In the genomic region with DNA sequence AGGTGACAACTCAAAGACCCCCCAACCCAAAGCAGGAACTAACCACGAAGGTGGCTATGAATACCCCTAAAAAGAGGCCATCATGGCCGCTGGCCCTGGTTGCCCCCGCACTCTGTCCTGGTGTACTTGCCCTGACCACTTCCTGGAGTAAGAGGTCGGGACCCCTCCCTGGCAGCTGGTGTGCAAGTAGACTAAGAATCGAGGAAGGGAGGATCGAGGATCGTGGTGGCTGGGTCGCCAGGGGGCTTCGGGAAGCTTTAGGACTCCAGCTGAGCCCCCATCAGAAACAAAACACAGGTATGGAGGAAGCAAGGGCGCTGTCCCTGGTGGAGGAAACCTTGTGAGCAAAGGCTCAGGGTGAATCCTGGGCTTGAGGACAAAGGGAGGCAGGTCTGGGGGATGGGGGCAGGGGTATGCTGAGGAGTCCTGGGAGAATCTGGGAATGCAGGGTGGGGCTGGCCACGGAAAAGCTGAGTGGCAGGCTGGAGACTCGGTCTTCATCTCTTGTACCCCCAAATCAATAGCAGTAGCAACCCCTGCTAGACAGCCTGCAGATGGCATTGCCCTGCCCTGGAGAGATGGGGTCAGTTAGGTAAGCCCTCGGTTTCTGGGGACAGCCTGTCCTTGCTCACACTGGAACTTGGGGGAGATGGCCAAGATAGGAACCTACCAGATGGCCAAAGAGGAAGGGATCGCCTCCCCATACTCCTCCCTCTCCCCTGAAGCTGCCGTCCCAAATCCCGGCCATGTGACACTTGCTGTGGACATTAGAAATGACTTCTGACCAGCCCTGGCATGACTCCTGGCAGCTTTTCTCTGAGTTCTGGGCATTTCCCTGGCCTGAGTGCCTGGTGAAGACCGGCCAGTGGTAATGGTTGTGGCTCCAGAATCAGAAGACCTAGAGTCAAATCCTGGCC, we compare ENCODE assay signal across 1 cellular context.
TF ChIP-seq lines count a peak whose summit lies in the region.

No MANE protein-coding gene starts in this region.

TF ChIP-seq in HEK293, 187 proteins besides CTCF, POLR2A, EP300 and RAD21:
- no peak for TF ChIP-seq ZNF426 (tag by site-specific recombination; IDR thresholded peaks at IDR 0.05)
- TF ChIP-seq, protein P1, sequence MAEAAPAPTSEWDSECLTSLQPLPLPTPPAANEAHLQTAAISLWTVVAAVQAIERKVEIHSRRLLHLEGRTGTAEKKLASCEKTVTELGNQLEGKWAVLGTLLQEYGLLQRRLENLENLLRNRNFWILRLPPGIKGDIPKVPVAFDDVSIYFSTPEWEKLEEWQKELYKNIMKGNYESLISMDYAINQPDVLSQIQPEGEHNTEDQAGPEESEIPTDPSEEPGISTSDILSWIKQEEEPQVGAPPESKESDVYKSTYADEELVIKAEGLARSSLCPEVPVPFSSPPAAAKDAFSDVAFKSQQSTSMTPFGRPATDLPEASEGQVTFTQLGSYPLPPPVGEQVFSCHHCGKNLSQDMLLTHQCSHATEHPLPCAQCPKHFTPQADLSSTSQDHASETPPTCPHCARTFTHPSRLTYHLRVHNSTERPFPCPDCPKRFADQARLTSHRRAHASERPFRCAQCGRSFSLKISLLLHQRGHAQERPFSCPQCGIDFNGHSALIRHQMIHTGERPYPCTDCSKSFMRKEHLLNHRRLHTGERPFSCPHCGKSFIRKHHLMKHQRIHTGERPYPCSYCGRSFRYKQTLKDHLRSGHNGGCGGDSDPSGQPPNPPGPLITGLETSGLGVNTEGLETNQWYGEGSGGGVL (tag by site-specific recombination; IDR thresholded peaks at IDR 0.05), result no peak
- TF ChIP-seq, protein P2, sequence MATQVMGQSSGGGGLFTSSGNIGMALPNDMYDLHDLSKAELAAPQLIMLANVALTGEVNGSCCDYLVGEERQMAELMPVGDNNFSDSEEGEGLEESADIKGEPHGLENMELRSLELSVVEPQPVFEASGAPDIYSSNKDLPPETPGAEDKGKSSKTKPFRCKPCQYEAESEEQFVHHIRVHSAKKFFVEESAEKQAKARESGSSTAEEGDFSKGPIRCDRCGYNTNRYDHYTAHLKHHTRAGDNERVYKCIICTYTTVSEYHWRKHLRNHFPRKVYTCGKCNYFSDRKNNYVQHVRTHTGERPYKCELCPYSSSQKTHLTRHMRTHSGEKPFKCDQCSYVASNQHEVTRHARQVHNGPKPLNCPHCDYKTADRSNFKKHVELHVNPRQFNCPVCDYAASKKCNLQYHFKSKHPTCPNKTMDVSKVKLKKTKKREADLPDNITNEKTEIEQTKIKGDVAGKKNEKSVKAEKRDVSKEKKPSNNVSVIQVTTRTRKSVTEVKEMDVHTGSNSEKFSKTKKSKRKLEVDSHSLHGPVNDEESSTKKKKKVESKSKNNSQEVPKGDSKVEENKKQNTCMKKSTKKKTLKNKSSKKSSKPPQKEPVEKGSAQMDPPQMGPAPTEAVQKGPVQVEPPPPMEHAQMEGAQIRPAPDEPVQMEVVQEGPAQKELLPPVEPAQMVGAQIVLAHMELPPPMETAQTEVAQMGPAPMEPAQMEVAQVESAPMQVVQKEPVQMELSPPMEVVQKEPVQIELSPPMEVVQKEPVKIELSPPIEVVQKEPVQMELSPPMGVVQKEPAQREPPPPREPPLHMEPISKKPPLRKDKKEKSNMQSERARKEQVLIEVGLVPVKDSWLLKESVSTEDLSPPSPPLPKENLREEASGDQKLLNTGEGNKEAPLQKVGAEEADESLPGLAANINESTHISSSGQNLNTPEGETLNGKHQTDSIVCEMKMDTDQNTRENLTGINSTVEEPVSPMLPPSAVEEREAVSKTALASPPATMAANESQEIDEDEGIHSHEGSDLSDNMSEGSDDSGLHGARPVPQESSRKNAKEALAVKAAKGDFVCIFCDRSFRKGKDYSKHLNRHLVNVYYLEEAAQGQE (tag by site-specific recombination; IDR thresholded peaks at IDR 0.05), result peak; percentile 78
- no peak for TF ChIP-seq ZNF707 (tag by site-specific recombination; IDR thresholded peaks at IDR 0.05)
- TF ChIP-seq YY2 (tag by site-specific recombination; IDR thresholded peaks at IDR 0.05), result no peak
- TF ChIP-seq ZNF354C (tag by site-specific recombination; IDR thresholded peaks at IDR 0.05; ENCODE audit: borderline replicate concordance, low read depth), result no peak
- no peak for TF ChIP-seq ZNF24 (tag by site-specific recombination; IDR thresholded peaks at IDR 0.05)
- TF ChIP-seq, protein P3, sequence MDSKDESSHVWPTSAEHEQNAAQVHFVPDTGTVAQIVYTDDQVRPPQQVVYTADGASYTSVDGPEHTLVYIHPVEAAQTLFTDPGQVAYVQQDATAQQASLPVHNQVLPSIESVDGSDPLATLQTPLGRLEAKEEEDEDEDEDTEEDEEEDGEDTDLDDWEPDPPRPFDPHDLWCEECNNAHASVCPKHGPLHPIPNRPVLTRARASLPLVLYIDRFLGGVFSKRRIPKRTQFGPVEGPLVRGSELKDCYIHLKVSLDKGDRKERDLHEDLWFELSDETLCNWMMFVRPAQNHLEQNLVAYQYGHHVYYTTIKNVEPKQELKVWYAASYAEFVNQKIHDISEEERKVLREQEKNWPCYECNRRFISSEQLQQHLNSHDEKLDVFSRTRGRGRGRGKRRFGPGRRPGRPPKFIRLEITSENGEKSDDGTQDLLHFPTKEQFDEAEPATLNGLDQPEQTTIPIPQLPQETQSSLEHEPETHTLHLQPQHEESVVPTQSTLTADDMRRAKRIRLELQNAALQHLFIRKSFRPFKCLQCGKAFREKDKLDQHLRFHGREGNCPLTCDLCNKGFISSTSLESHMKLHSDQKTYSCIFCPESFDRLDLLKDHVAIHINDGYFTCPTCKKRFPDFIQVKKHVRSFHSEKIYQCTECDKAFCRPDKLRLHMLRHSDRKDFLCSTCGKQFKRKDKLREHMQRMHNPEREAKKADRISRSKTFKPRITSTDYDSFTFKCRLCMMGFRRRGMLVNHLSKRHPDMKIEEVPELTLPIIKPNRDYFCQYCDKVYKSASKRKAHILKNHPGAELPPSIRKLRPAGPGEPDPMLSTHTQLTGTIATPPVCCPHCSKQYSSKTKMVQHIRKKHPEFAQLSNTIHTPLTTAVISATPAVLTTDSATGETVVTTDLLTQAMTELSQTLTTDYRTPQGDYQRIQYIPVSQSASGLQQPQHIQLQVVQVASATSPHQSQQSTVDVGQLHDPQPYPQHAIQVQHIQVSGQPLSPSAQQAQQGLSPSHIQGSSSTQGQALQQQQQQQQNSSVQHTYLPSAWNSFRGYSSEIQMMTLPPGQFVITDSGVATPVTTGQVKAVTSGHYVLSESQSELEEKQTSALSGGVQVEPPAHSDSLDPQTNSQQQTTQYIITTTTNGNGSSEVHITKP (tag by site-specific recombination; IDR thresholded peaks at IDR 0.05), result peak; percentile 61
